ENCODE assay signal across 36 cellular contexts in genomic region chr9:130366072-130366471, GRCh38.
DNase-seq lines count a peak whose midpoint lies in the region; ATAC-seq, FAIRE-seq and TF ChIP-seq lines count a peak whose summit lies in the region.
"Had no signal": no experiment of that assay in that cellular context is flagged by ENCODE, and none has a peak within 500 bp of the region (broad histone marks: within the 10 kb centered on the region; RNA-seq: fewer than 3 reads in every experiment).

No MANE protein-coding gene starts in this region.

- H3K4me2 ChIP-seq in A549 (no peak overlapping the region), K562 (ENCODE audit: insufficient read depth, low read length) (no peak overlapping the region), mesenchymal stem cell (ENCODE audit: low read length, poor library complexity, severe bottlenecking) (no peak overlapping the region), neuronal stem cell (ENCODE audit: insufficient read depth, low read length, poor library complexity, severe bottlenecking) (no peak overlapping the region)
- H3K4me2 ChIP-seq: BLaER1; BLaER1 treated with 17β-estradiol and CSF1 and Interleukin-3, amounts not matched to agents 10 nM and 100 nM had no signal

- intact Hi-C loops in K562 (cut with micrococcal nuclease): no loop called here
- intact Hi-C loops in left lung (cut with DNase I): no loop called here
- intact Hi-C loops in activated T-helper 2 cell treated with anti-CD3 and anti-CD28 coated beads, Interferon-gamma antibody, Interleukin-2, Interleukin-4, amounts not matched to agents 10 μg/mL and 5 μg/mL and 100 μg/mL, durations not matched to agents 14 hours and 24 hours and 36 hours (cut with micrococcal nuclease): no loop called here

- peaks cover 17% of the 10 kb centered on the region for H3K9me3 Mint-ChIP-seq in activated T-helper 2 cell treated with anti-CD3 and anti-CD28 coated beads, Interferon-gamma antibody, Interleukin-2, Interleukin-4, amounts not matched to agents 10 μg/mL and 5 μg/mL and 100 μg/mL, durations not matched to agents 14 hours and 24 hours and 36 hours
- H3K9me3 Mint-ChIP-seq: CD4-positive, alpha-beta T cell; CD8-positive, alpha-beta memory T cell; CD8-positive, alpha-beta T cell had no signal

- H4K91ac ChIP-seq in mesenchymal stem cell (ENCODE audit: low read length) (no peak overlapping the region), neuronal stem cell (ENCODE audit: low read depth, low read length, poor library complexity) (no peak overlapping the region)

- CTCF ChIA-PET in A549 (lab: Yijun Ruan, JAX) (interaction anchor here (0.7 to 2.8 kb wide), 3 partner anchors 23 to 341 kb away, joined by 3 to 7 read pairs (median 4); no protein-coding TSS in a partner anchor), K562 (lab: Yijun Ruan, JAX; ENCODE audit: low intra/inter-chr PET ratio) (no interaction called here)

- no peak overlapping the region for H3K4me3 Mint-ChIP-seq in activated T-helper 2 cell treated with anti-CD3 and anti-CD28 coated beads, Interferon-gamma antibody, Interleukin-2, Interleukin-4, amounts not matched to agents 10 μg/mL and 5 μg/mL and 100 μg/mL, durations not matched to agents 14 hours and 24 hours and 36 hours (ENCODE audit: low read depth)
- H3K4me3 Mint-ChIP-seq: B cell; CD14-positive monocyte; CD4-positive, alpha-beta memory T cell; CD4-positive, alpha-beta T cell; CD4-positive, CD25-positive, alpha-beta regulatory T cell; CD8-positive, alpha-beta memory T cell; CD8-positive, alpha-beta T cell had no signal

- no peaks in the 10 kb centered on the region for H3K9me3 ChIP-seq in A549
- no peaks in the 10 kb centered on the region; the same call in 1 of the 2 replicates for H3K9me3 ChIP-seq in K562 (replicated peaks; ENCODE audit: control insufficient read depth, insufficient read depth, low read depth, low read length)
- no peaks in the 10 kb centered on the region for H3K9me3 ChIP-seq in mesenchymal stem cell (ENCODE audit: control insufficient read depth, low read length)
- H3K9me3 ChIP-seq in neuronal stem cell (replicated peaks in 1 of 2; ENCODE audit: control insufficient read depth in 2 of 2, insufficient read depth in 1 of 2, low read depth in 1 of 2, low read length in 2 of 2): no peaks in the 10 kb centered on the region
- no peaks in the 10 kb centered on the region for H3K9me3 ChIP-seq in left lung
- H3K9me3 ChIP-seq: BE2C, Caco-2 had no signal

- no peaks in the 10 kb centered on the region for H3K27me3 Mint-ChIP-seq in activated T-helper 2 cell treated with anti-CD3 and anti-CD28 coated beads, Interferon-gamma antibody, Interleukin-2, Interleukin-4, amounts not matched to agents 10 μg/mL and 5 μg/mL and 100 μg/mL, durations not matched to agents 14 hours and 24 hours and 36 hours (ENCODE audit: low read depth)
- H3K27me3 Mint-ChIP-seq: CD4-positive, alpha-beta T cell had no signal

- H2BK15ac ChIP-seq in mesenchymal stem cell (ENCODE audit: low read depth, poor library complexity, severe bottlenecking) (no peak overlapping the region), neuronal stem cell (ENCODE audit: low read length) (peak overlapping the region; percentile 67)

- DNase-seq in A549 (ENCODE audit: low read depth in 1 of 2, low spot score in 1 of 2) (no peak), K562 (ENCODE audit: extremely low read depth in 1 of 4, low spot score in 3 of 4) (no peak), mesenchymal stem cell (no peak), neuronal stem cell (ENCODE audit: low spot score) (no peak), left lung (no peak), GM13976 (ENCODE audit: low spot score) (no peak)
- DNase-seq in activated T-helper 2 cell treated with anti-CD3 and anti-CD28 coated beads, Interferon-gamma antibody, Interleukin-2, Interleukin-4, amounts not matched to agents 10 μg/mL and 5 μg/mL and 100 μg/mL, durations not matched to agents 14 hours and 24 hours and 36 hours (ENCODE audit: low spot score): no peak
- DNase-seq: 8988T; ACHN; AML-193; BE2C; C1 segment of cervical spinal cord; Caco-2; Calu3; CD4-positive, alpha-beta memory T cell; CD4-positive, alpha-beta T cell; CD4-positive, CD25-positive, alpha-beta regulatory T cell; CD8-positive, alpha-beta memory T cell; CD8-positive, alpha-beta T cell; COR-L47; DMS 273 treated with DMSO at 0.1 percent for 48 hours; DMS153; DMS53; DMS79; DMS79 treated with DMSO at 0.1 percent for 48 hours; DND-41; EL had no signal

- no TSS peak for BruUV-seq in K562 (replicated peaks; lab: Mats Ljungman, UMichigan)

- H3K27me3 ChIP-seq in K562 (ENCODE audit: control insufficient read depth in 2 of 2, insufficient read depth in 2 of 2, low read length in 2 of 2) (peaks cover 3 to 9% of the 10 kb centered on the region in 2 experiments; a peak in 2 of 5 replicates), mesenchymal stem cell (ENCODE audit: control insufficient read depth in 1 of 2, insufficient read depth in 1 of 2, low read length in 2 of 2) (peaks cover 15 to 51% of the 10 kb centered on the region in 2 experiments), neuronal stem cell (ENCODE audit: control insufficient read depth in 3 of 3, insufficient read depth in 3 of 3, low read depth in 1 of 3, low read length in 3 of 3) (peaks cover 0 to 1% (median 0%) of the 10 kb centered on the region in 3 experiments), left lung (no peaks in the 10 kb centered on the region)
- H3K27me3 ChIP-seq: BE2C; BLaER1; BLaER1 treated with 17β-estradiol and CSF1 and Interleukin-3, amounts not matched to agents 10 nM and 100 nM had no signal

- H3K79me1 ChIP-seq in mesenchymal stem cell (replicated peaks; ENCODE audit: low read length, poor library complexity, severe bottlenecking) (no peaks in the 10 kb centered on the region), neuronal stem cell (ENCODE audit: low read depth, low read length) (no peaks in the 10 kb centered on the region)

- peaks cover 4% of the 10 kb centered on the region for H3K4me1 Mint-ChIP-seq in activated T-helper 2 cell treated with anti-CD3 and anti-CD28 coated beads, Interferon-gamma antibody, Interleukin-2, Interleukin-4, amounts not matched to agents 10 μg/mL and 5 μg/mL and 100 μg/mL, durations not matched to agents 14 hours and 24 hours and 36 hours (ENCODE audit: low read depth)
- H3K4me1 Mint-ChIP-seq: CD14-positive monocyte had no signal

- H3K36me3 ChIP-seq in K562 (ENCODE audit: control insufficient read depth, insufficient read depth, low read length): no peaks in the 10 kb centered on the region
- no peaks in the 10 kb centered on the region for H3K36me3 ChIP-seq in mesenchymal stem cell (ENCODE audit: control insufficient read depth in 1 of 2, insufficient read depth in 2 of 2, low read depth in 1 of 2, low read length in 2 of 2)
- no peaks in the 10 kb centered on the region for H3K36me3 ChIP-seq in neuronal stem cell (replicated peaks in 1 of 2; ENCODE audit: control insufficient read depth in 2 of 2, insufficient read depth in 2 of 2, low read length in 2 of 2)
- no peaks in the 10 kb centered on the region for H3K36me3 ChIP-seq in left lung
- H3K36me3 ChIP-seq: BE2C; BLaER1; BLaER1 treated with 17β-estradiol and CSF1 and Interleukin-3, amounts not matched to agents 10 nM and 100 nM had no signal

- WGBS in A549 (ENCODE audit: missing lambda C conversion rate): 77% methylated on average over 2 of the region's 3 CpGs
- 3% methylated on average over 3 of the region's 3 CpGs for WGBS in K562 (ENCODE audit: insufficient coverage, low coverage, missing lambda C conversion rate)
- 91% methylated on average over 3 of the region's 3 CpGs for WGBS in mesenchymal stem cell
- no CpG with 5 or more reads among the region's 3 CpGs for WGBS in neuronal stem cell (ENCODE audit: extremely low coverage in 2 of 2, insufficient read length in 2 of 2, insufficient replicate concordance in 1 of 2), 2 donors

- H2BK5ac ChIP-seq in mesenchymal stem cell (ENCODE audit: low read depth, low read length, poor library complexity, severe bottlenecking) (no peak overlapping the region), neuronal stem cell (ENCODE audit: low read length) (peak overlapping the region; percentile 44)

- in situ Hi-C loops in K562 (cut with MboI): no loop called here
- in situ Hi-C loops in GM13976 (cut with MboI; ENCODE audit: low sequenced_read_pairs, unreplicated experiment): no loop called here

- no peaks in the 10 kb centered on the region; the same call in 1 of the 2 replicates for H4K20me1 ChIP-seq in K562 (replicated peaks; ENCODE audit: control insufficient read depth, insufficient read depth, low read length)
- H4K20me1 ChIP-seq: BLaER1; BLaER1 treated with 17β-estradiol and CSF1 and Interleukin-3, amounts not matched to agents 10 nM and 100 nM had no signal

- ATAC-seq in A549 (no peak), K562 (no peak), left lung (no peak), GM21825 (IDR thresholded peaks at IDR 0.05; ENCODE audit: unreplicated experiment) (no peak)
- ATAC-seq: CD8-positive, alpha-beta T cell had no signal

- H3K9ac ChIP-seq in K562 (ENCODE audit: insufficient read depth in 1 of 2, low read depth in 2 of 2, low read length in 2 of 2): no peak overlapping the region
- H3K9ac ChIP-seq in mesenchymal stem cell (ENCODE audit: low read length): no peak overlapping the region
- H3K9ac ChIP-seq in neuronal stem cell (ENCODE audit: low read depth, low read length, poor library complexity): no peak overlapping the region
- H3K9ac ChIP-seq: BLaER1; BLaER1 treated with 17β-estradiol and CSF1 and Interleukin-3, amounts not matched to agents 10 nM and 100 nM had no signal

- TF ChIP-seq EP300 in A549 (IDR thresholded peaks at IDR 0.05) (no peak), K562 (IDR thresholded peaks at IDR 0.05; ENCODE audit: low read length) (no peak)

- no peak overlapping the region for H3K18ac ChIP-seq in mesenchymal stem cell (ENCODE audit: low read depth in 1 of 2, low read length in 2 of 2)
- peak overlapping the region; percentile 27 for H3K18ac ChIP-seq in neuronal stem cell (ENCODE audit: low read length)

- FAIRE-seq in A549 (lab: Jason Lieb, UNC) (no peak), K562 (lab: Jason Lieb, UNC) (no peak)
- FAIRE-seq: A204.1, D721Med had no signal

- no peak for TF ChIP-seq POLR2A in A549 (IDR thresholded peaks at IDR 0.05; ENCODE audit: low read length)
- no peak for TF ChIP-seq POLR2A in K562 (conservative IDR thresholded peaks at IDR 0.05)

- no peaks in the 10 kb centered on the region for H3K4me1 ChIP-seq in A549
- H3K4me1 ChIP-seq in K562 (replicated peaks in 1 of 2; ENCODE audit: control insufficient read depth in 2 of 2, insufficient read depth in 2 of 2, low read length in 2 of 2): peaks cover 0 to 14% of the 10 kb centered on the region in 2 experiments; a peak in 3 of 5 replicates
- peaks cover 11% of the 10 kb centered on the region for H3K4me1 ChIP-seq in mesenchymal stem cell (ENCODE audit: control insufficient read depth, insufficient read depth, low read depth, low read length)
- no peaks in the 10 kb centered on the region for H3K4me1 ChIP-seq in neuronal stem cell (ENCODE audit: control insufficient read depth in 2 of 2, insufficient read depth in 1 of 2, low read depth in 1 of 2, low read length in 2 of 2)
- H3K4me1 ChIP-seq in left lung: no peaks in the 10 kb centered on the region
- H3K4me1 ChIP-seq: Caco-2 had no signal

- TF ChIP-seq RAD21 in A549 (conservative IDR thresholded peaks at IDR 0.05 in 1 of 2, IDR thresholded peaks at IDR 0.05 in 1 of 2) (no peak), K562 (CRISPR knock-in tag; conservative IDR thresholded peaks at IDR 0.05 in 1 of 2, IDR thresholded peaks at IDR 0.05 in 1 of 2) (no peak)

- H3K23ac ChIP-seq in mesenchymal stem cell (ENCODE audit: low read length in 2 of 2) (no peak overlapping the region), neuronal stem cell (ENCODE audit: low read depth, low read length, poor library complexity) (no peak overlapping the region)

- TF ChIP-seq CTCF in A549 (IDR thresholded peaks at IDR 0.05) (no peak), K562 (IDR thresholded peaks at IDR 0.05 in 2 of 3, conservative IDR thresholded peaks at IDR 0.05 in 1 of 3; ENCODE audit: insufficient read depth in 2 of 3, low read depth in 1 of 3, low read length in 3 of 3) (no peak), left lung (IDR thresholded peaks at IDR 0.05) (no peak), GM13976 (IDR thresholded peaks at IDR 0.05; ENCODE audit: borderline replicate concordance, control extremely low read depth, extremely low read depth, insufficient read depth, missing control alignments) (no peak)

- H3K79me2 ChIP-seq in K562 (ENCODE audit: control insufficient read depth, insufficient read depth, low read length): no peaks in the 10 kb centered on the region

- H4K8ac ChIP-seq in mesenchymal stem cell (ENCODE audit: low read length): peak overlapping the region; percentile 31
- H4K8ac ChIP-seq in neuronal stem cell (ENCODE audit: low read depth, low read length): no peak overlapping the region

- H2AK5ac ChIP-seq in mesenchymal stem cell (ENCODE audit: low read length, severe bottlenecking) (no peak overlapping the region), neuronal stem cell (ENCODE audit: low read depth, low read length) (peak overlapping the region; percentile 19)

- H2BK12ac ChIP-seq in mesenchymal stem cell (ENCODE audit: low read length in 2 of 2) (no peak overlapping the region), neuronal stem cell (ENCODE audit: low read length) (no peak overlapping the region)

- H2AFZ ChIP-seq in K562 (ENCODE audit: low read depth, low read length) (no peak overlapping the region), mesenchymal stem cell (ENCODE audit: low read depth, low read length) (no peak overlapping the region), neuronal stem cell (ENCODE audit: low read length) (no peak overlapping the region)

- H3K14ac ChIP-seq in mesenchymal stem cell (ENCODE audit: low read length in 2 of 2) (no peak overlapping the region), neuronal stem cell (ENCODE audit: low read length) (peak overlapping the region; percentile 38)

- POLR2A ChIA-PET in A549 (lab: Yijun Ruan, JAX) (no interaction called here), K562 (lab: Yijun Ruan, JAX) (interaction anchor here (0.6 to 1.5 kb wide), 2 partner anchors 18 to 23 kb away, joined by 3 read pairs; no protein-coding TSS in a partner anchor)

- H3K9me1 ChIP-seq in K562 (ENCODE audit: control insufficient read depth, insufficient read depth, low read length): no peaks in the 10 kb centered on the region

- H3K4me3 ChIP-seq in A549 (no peak overlapping the region), K562 (no peak overlapping the region), mesenchymal stem cell (ENCODE audit: insufficient read depth in 1 of 2, low read depth in 1 of 2, low read length in 2 of 2) (no peak overlapping the region), neuronal stem cell (ENCODE audit: low read length in 2 of 2) (no peak overlapping the region), left lung (no peak overlapping the region)
- H3K4me3 ChIP-seq: BLaER1; BLaER1 treated with 17β-estradiol and CSF1 and Interleukin-3, amounts not matched to agents 10 nM and 100 nM had no signal

- H3K4ac ChIP-seq in mesenchymal stem cell (ENCODE audit: low read depth in 1 of 2, low read length in 2 of 2): no peak overlapping the region
- no peak overlapping the region for H3K4ac ChIP-seq in neuronal stem cell (ENCODE audit: low read length)

- no peak overlapping the region for H3K27ac Mint-ChIP-seq in activated T-helper 2 cell treated with anti-CD3 and anti-CD28 coated beads, Interferon-gamma antibody, Interleukin-2, Interleukin-4, amounts not matched to agents 10 μg/mL and 5 μg/mL and 100 μg/mL, durations not matched to agents 14 hours and 24 hours and 36 hours
- H3K27ac Mint-ChIP-seq: B cell; CD14-positive monocyte; CD4-positive, alpha-beta T cell; CD4-positive, CD25-positive, alpha-beta regulatory T cell; CD8-positive, alpha-beta memory T cell; CD8-positive, alpha-beta T cell had no signal

- H3K27ac ChIP-seq in A549 (no peak overlapping the region), K562 (ENCODE audit: extremely low read depth, low read depth, low read length) (no peak overlapping the region), mesenchymal stem cell (ENCODE audit: low read length, poor library complexity, severe bottlenecking) (no peak overlapping the region), neuronal stem cell (replicated peaks; ENCODE audit: low read length) (no peak overlapping the region), left lung (no peak overlapping the region)
- H3K27ac ChIP-seq: 22Rv1; BLaER1; BLaER1 treated with 17β-estradiol and CSF1 and Interleukin-3, amounts not matched to agents 10 nM and 100 nM; C4-2B had no signal

- peaks cover 3% of the 10 kb centered on the region for H3K36me3 Mint-ChIP-seq in activated T-helper 2 cell treated with anti-CD3 and anti-CD28 coated beads, Interferon-gamma antibody, Interleukin-2, Interleukin-4, amounts not matched to agents 10 μg/mL and 5 μg/mL and 100 μg/mL, durations not matched to agents 14 hours and 24 hours and 36 hours (ENCODE audit: low read depth)
- H3K36me3 Mint-ChIP-seq: CD14-positive monocyte; CD4-positive, alpha-beta memory T cell; CD4-positive, CD25-positive, alpha-beta regulatory T cell; CD8-positive, alpha-beta memory T cell; CD8-positive, alpha-beta T cell had no signal

- H2BK120ac ChIP-seq in mesenchymal stem cell (ENCODE audit: low read depth, low read length) (no peak overlapping the region), neuronal stem cell (ENCODE audit: low read depth, low read length) (no peak overlapping the region)

Comparison
In these comparisons a context has a peak if more than half of its experiments do, and no peak if none do; other contexts are left out.
1. Of the 35 proteins assayed by ChIP-seq in both K562 and A549: peak only in K562: none; only in A549: none; in both: ZFP36; in neither: 34.